8 cellular contexts compared by ENCODE assay signal in the genomic region with DNA sequence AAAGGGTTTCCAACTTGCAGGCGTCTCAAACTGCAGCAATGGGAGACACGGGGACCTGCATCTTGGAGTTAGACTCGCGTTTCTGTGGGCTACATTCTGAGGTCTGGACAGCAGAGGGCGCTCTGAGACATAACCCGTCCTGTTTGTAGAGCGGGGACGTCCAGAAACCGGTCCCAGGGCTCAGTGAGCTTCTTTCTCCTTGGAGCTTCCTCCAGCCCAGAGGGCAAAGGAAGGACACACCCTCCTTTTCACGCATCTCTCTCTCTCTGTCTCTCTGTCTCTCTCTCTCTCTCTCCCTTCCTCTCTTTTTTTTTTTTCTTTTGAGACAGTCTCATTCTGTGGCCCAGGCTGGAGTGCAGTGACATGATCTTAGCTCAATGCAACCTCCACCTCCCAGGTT. TPM values are rescaled to one million over a fixed set of nuclear protein-coding genes. Genes with fewer than 3 reads are reported as not detected.
DNase-seq lines count a peak whose midpoint lies in the region; ATAC-seq and TF ChIP-seq lines count a peak whose summit lies in the region.

No MANE protein-coding gene starts in this region.

- ATAC-seq in omental fat pad (ENCODE audit: low FRiP score): no peak
- ATAC-seq in HG03039 (IDR thresholded peaks at IDR 0.05; ENCODE audit: unreplicated experiment): no peak

- H3K9me3 ChIP-seq in SJCRH30 (replicated peaks) (no peaks in the 10 kb centered on the region), thyroid gland (no peaks in the 10 kb centered on the region)

- H3K4me3 ChIP-seq in SJCRH30 (no peak overlapping the region), thyroid gland (replicated peaks in 1 of 3) (no peak overlapping the region)

- H3K4me1 ChIP-seq in SJCRH30 (no peaks in the 10 kb centered on the region), thyroid gland (peaks cover 0 to 9% of the 10 kb centered on the region in 2 donors)

- no peaks in the 10 kb centered on the region for H3K36me3 ChIP-seq in SJCRH30
- no peaks in the 10 kb centered on the region for H3K36me3 ChIP-seq in thyroid gland

- H3K27ac ChIP-seq in SJCRH30 (no peak overlapping the region), thyroid gland (no peak overlapping the region)

- H3K27me3 ChIP-seq in SJCRH30 (no peaks in the 10 kb centered on the region), thyroid gland (no peaks in the 10 kb centered on the region)

- WGBS in thyroid gland, 2 donors: 2 to 3% methylated on average over 10 of the region's 10 CpGs

- intact Hi-C loops in thyroid gland (cut with DNase I): no loop called here

- TF ChIP-seq CTCF in omental fat pad (IDR thresholded peaks at IDR 0.05): no peak
- TF ChIP-seq CTCF in thyroid gland (IDR thresholded peaks at IDR 0.05): peak; percentile 14 to 68 (median 48)

- no peak for TF ChIP-seq POLR2A in thyroid gland (IDR thresholded peaks at IDR 0.05)

- peak; percentile 19 for DNase-seq in DMS53 treated with DMSO at 0.1 percent for 48 hours (lab: John Stamatoyannopoulos, UW; ENCODE audit: unreplicated experiment)
- peak; percentile 81 for DNase-seq in KG1 (lab: John Stamatoyannopoulos, UW)
- DNase-seq in SJCRH30: peak; percentile 79 to 85
- peak; percentile 73 for DNase-seq in activated T-helper 9 cell treated with anti-CD3 and anti-CD28 coated beads, Interleukin-2, amount 50 U/mL, for 16 hours (ENCODE audit: low read depth)
- peak; percentile 73 for DNase-seq in foreskin melanocyte
- peak; percentile 90 for DNase-seq in omental fat pad (ENCODE audit: low spot score)
- DNase-seq in thyroid gland: peak; percentile 78 to 81

RNA-seq across cellular contexts. Expression of a gene that starts 19.8 kb away (rescaled TPM):
- 304 and 345 TPM in 2 replicates for total RNA-seq in SJCRH30 (2014; rRNA removed; shearing (Covaris generic))
- 100 to 1,000 TPM; 379 to 637 (median 462) TPM for total RNA-seq in omental fat pad
- total RNA-seq in thyroid gland: 100 to 1,000 TPM; 516 to 726 (median 632) TPM

RNA-seq across cellular contexts. Expression of a gene that starts 19.9 kb away (rescaled TPM):
- total RNA-seq in SJCRH30 (2014; rRNA removed; shearing (Covaris generic)): 26.2 and 29.6 TPM in 2 replicates
- 10 to 100 TPM; 22.2 to 39.0 (median 27.3) TPM for total RNA-seq in omental fat pad
- total RNA-seq in thyroid gland: 10 to 100 TPM; 23.4 to 53.6 (median 41.7) TPM

Comparison
In these comparisons a context has a peak if more than half of its experiments do, and no peak if none do; other contexts are left out.
1. DNase-seq: peak in every context shown above with its lines; median percentile 90 in omental fat pad; 82 in SJCRH30; 81 in KG1; 80 in thyroid gland; 73 in activated T-helper 9 cell treated with anti-CD3 and anti-CD28 coated beads, Interleukin-2, amount 50 U/mL, for 16 hours; 73 in foreskin melanocyte; 19 in DMS53 treated with DMSO at 0.1 percent for 48 hours.
2. CTCF ChIP-seq: peak in thyroid gland (6 of 6); none in omental fat pad (0 of 3).